ENCODE assay signal across 1 cellular context in the genomic region with DNA sequence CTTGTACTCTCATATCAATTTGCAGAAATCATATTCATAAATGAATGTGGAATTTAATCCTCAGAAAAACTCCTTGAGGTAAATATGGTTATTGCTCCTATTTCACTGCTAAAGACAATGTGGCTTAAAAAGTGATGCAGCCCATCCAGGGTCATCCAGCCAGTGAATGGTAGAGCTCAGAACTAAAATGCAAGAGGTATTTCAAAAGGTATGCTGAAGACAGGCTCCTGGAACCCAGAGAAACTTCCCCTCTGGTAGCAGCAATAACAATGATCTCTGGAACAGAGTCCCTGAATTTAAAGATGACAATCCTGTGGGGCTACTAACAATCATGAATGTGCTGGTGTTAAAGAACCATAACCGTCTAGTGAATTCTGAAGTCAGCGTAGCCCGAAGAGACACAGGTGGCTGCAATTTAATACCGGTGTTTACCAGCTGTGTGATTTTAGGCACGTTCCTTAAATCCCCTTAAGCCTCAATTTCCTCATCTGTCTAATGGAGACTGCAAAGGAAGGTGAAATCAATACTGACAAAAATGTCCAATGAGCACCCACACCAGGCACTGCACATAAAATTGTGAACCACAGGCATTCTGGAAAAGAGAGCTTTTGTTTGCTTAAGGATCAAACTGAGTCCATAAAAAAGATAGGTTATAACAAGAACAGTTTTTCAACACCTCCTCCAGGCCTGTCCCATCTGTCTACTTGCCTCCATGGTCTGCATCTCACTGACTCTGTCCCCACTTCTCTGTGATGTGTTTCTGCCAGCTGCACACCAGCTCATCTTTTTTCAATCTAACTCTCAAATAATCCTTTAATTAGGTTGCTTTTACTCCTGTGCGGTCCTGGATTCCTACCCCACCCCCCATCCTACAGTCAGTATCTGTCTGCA.
TF ChIP-seq lines count a peak whose summit lies in the region.

No MANE protein-coding gene starts in this region.

TF ChIP-seq in GM23338, 12 proteins besides CTCF, POLR2A, EP300 and RAD21 (continued from another document):
- TF ChIP-seq, protein P1, sequence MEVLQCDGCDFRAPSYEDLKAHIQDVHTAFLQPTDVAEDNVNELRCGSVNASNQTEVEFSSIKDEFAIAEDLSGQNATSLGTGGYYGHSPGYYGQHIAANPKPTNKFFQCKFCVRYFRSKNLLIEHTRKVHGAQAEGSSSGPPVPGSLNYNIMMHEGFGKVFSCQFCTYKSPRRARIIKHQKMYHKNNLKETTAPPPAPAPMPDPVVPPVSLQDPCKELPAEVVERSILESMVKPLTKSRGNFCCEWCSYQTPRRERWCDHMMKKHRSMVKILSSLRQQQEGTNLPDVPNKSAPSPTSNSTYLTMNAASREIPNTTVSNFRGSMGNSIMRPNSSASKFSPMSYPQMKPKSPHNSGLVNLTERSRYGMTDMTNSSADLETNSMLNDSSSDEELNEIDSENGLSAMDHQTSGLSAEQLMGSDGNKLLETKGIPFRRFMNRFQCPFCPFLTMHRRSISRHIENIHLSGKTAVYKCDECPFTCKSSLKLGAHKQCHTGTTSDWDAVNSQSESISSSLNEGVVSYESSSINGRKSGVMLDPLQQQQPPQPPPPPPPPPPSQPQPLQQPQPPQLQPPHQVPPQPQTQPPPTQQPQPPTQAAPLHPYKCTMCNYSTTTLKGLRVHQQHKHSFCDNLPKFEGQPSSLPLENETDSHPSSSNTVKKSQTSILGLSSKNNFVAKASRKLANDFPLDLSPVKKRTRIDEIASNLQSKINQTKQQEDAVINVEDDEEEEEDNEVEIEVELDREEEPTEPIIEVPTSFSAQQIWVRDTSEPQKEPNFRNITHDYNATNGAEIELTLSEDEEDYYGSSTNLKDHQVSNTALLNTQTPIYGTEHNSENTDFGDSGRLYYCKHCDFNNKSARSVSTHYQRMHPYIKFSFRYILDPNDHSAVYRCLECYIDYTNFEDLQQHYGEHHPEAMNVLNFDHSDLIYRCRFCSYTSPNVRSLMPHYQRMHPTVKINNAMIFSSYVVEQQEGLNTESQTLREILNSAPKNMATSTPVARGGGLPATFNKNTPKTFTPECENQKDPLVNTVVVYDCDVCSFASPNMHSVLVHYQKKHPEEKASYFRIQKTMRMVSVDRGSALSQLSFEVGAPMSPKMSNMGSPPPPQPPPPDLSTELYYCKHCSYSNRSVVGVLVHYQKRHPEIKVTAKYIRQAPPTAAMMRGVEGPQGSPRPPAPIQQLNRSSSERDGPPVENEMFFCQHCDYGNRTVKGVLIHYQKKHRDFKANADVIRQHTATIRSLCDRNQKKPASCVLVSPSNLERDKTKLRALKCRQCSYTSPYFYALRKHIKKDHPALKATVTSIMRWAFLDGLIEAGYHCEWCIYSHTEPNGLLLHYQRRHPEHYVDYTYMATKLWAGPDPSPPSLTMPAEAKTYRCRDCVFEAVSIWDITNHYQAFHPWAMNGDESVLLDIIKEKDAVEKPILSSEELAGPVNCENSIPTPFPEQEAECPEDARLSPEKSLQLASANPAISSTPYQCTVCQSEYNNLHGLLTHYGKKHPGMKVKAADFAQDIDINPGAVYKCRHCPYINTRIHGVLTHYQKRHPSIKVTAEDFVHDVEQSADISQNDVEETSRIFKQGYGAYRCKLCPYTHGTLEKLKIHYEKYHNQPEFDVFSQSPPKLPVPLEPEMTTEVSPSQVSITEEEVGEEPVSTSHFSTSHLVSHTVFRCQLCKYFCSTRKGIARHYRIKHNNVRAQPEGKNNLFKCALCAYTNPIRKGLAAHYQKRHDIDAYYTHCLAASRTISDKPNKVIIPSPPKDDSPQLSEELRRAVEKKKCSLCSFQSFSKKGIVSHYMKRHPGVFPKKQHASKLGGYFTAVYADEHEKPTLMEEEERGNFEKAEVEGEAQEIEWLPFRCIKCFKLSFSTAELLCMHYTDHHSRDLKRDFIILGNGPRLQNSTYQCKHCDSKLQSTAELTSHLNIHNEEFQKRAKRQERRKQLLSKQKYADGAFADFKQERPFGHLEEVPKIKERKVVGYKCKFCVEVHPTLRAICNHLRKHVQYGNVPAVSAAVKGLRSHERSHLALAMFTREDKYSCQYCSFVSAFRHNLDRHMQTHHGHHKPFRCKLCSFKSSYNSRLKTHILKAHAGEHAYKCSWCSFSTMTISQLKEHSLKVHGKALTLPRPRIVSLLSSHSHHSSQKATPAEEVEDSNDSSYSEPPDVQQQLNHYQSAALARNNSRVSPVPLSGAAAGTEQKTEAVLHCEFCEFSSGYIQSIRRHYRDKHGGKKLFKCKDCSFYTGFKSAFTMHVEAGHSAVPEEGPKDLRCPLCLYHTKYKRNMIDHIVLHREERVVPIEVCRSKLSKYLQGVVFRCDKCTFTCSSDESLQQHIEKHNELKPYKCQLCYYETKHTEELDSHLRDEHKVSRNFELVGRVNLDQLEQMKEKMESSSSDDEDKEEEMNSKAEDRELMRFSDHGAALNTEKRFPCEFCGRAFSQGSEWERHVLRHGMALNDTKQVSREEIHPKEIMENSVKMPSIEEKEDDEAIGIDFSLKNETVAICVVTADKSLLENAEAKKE (CRISPR knock-in tag; IDR thresholded peaks at IDR 0.05) = no peak
- no peak for TF ChIP-seq NANOG (IDR thresholded peaks at IDR 0.05; ENCODE audit: borderline replicate concordance)
